Comparison of ENCODE assay signal across 11 cellular contexts in the genomic region with DNA sequence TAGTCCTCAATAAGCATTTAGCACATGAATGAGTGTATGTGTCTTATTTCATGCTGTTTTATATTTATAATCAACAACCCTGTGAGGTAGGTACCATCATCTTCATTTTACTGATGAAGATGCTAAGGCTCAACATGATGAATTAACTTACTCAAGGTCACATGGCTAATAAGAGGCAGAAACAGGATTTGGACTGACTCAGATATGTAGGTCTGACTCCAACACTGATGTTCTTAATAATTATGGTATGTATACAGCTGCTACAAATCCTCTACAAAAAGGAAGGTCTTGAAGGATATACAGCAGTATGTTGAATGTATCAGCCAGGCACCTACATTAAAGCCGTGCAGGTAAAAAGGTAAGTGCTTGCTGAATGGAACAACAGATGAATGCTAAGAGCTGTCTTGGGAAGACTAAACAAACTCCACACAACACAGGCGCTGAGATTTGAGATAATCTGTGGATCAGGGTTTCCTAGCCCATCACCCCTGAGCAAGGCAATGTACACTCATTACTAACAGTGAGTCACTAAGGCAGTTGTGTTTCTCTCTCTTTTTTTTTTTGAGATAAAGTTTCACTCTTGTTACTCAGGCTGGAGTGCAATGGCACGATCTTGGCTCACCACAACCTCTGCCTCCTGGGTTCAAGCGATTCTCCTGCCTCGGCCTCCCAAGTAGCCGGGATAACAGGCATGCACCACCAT. TPM values are rescaled to one million over a fixed set of nuclear protein-coding genes. Genes with fewer than 3 reads are reported as not detected.
DNase-seq lines count a peak whose midpoint lies in the region; ATAC-seq and TF ChIP-seq lines count a peak whose summit lies in the region.
"Had no signal": no experiment of that assay in that cellular context is flagged by ENCODE, and none has a peak within 500 bp of the region (broad histone marks: within the 10 kb centered on the region; RNA-seq: fewer than 3 reads in every experiment).

No MANE protein-coding gene starts in this region.

- H3K56ac ChIP-seq in H9 (ENCODE audit: insufficient read length, low read depth, low read length) = no peak overlapping the region

- H3K79me1 ChIP-seq in H9 (ENCODE audit: insufficient read depth, low read depth, low read length, poor library complexity, severe bottlenecking) = no peaks in the 10 kb centered on the region

- no peak overlapping the region for H3K14ac ChIP-seq in H9 (ENCODE audit: insufficient read depth, low read length)

- H3K79me2 ChIP-seq in H9 (ENCODE audit: insufficient read depth, low read length) = no peaks in the 10 kb centered on the region

- H3K4me1 Mint-ChIP-seq in activated T-cell treated with anti-CD3 and anti-CD28 coated beads, Interleukin-2, amount 50 U/mL, for 4 hours (ENCODE audit: low read depth) = peaks cover 23% of the 10 kb centered on the region
- H3K4me1 Mint-ChIP-seq in H9 = no peaks in the 10 kb centered on the region

- peak; percentile 81 to 86 for ATAC-seq in activated T-cell treated with anti-CD3 and anti-CD28 coated beads, Interleukin-2, amount 50 U/mL, for 4 hours
- no peak for ATAC-seq in HG03039 (IDR thresholded peaks at IDR 0.05; ENCODE audit: unreplicated experiment)

- CTCF ChIA-PET in AG04450 (lab: Charles Lee) = interaction anchor here (0.8 kb wide), 1 partner anchor 437 kb away, joined by 4 read pairs; no protein-coding TSS in a partner anchor

- H3K27ac Mint-ChIP-seq in H9 = no peak overlapping the region

- no peaks in the 10 kb centered on the region for H3K9me3 Mint-ChIP-seq in activated T-cell treated with anti-CD3 and anti-CD28 coated beads, Interleukin-2, amount 50 U/mL, for 4 hours
- no peaks in the 10 kb centered on the region for H3K9me3 Mint-ChIP-seq in H9
- H3K9me3 Mint-ChIP-seq: dendritic cell treated with granulocyte-macrophage colony-stimulating factor and Interleukin-4, amounts not matched to agents 40 ng/mL and 50 ng/mL, for 4 days had no signal

- no peak overlapping the region for H3K4me3 Mint-ChIP-seq in activated T-cell treated with anti-CD3 and anti-CD28 coated beads, Interleukin-2, amount 50 U/mL, for 4 hours
- no peak overlapping the region for H3K4me3 Mint-ChIP-seq in H9
- H3K4me3 Mint-ChIP-seq: dendritic cell treated with granulocyte-macrophage colony-stimulating factor and Interleukin-4, amounts not matched to agents 40 ng/mL and 50 ng/mL, for 4 days had no signal

- no peak overlapping the region for H4K91ac ChIP-seq in H9 (ENCODE audit: insufficient read length, low read depth, low read length)

- H2BK15ac ChIP-seq in H9 (ENCODE audit: low read depth, low read length) = no peak overlapping the region

- H2BK120ac ChIP-seq in H9 (ENCODE audit: low read depth, low read length, poor library complexity, severe bottlenecking) = no peak overlapping the region

- no peak overlapping the region for H3K9ac ChIP-seq in H9 (ENCODE audit: extremely low read depth, insufficient read length, low read length)

- H4K8ac ChIP-seq in H9 (replicated peaks; ENCODE audit: insufficient read length, low read depth, low read length) = no peak overlapping the region

- no peaks in the 10 kb centered on the region for H4K20me1 ChIP-seq in H9 (ENCODE audit: control insufficient read depth, insufficient read depth, insufficient read length)

- peaks cover 49% of the 10 kb centered on the region for H3K36me3 Mint-ChIP-seq in activated T-cell treated with anti-CD3 and anti-CD28 coated beads, Interleukin-2, amount 50 U/mL, for 4 hours (ENCODE audit: insufficient read depth)
- peaks cover 15 to 68% (median 64%) of the 10 kb centered on the region in 3 experiments; a peak in 6 of 7 replicates for H3K36me3 Mint-ChIP-seq in H9 (ENCODE audit: insufficient read depth in 1 of 3, low read depth in 3 of 3)

- no peak overlapping the region for H2BK12ac ChIP-seq in H9 (ENCODE audit: insufficient read length, low read depth, low read length)

- H3K23ac ChIP-seq in H9 (ENCODE audit: insufficient read length, low read depth, low read length) = no peak overlapping the region

- no peak overlapping the region for H3K4ac ChIP-seq in H9 (ENCODE audit: low read depth, low read length)

- H4K5ac ChIP-seq in H9 (ENCODE audit: insufficient read length, low read depth, low read length) = no peak overlapping the region

- no peaks in the 10 kb centered on the region for H3K23me2 ChIP-seq in H9 (ENCODE audit: insufficient read length, low read depth, low read length, poor library complexity, severe bottlenecking)

- H3K27me3 ChIP-seq in AG04450 (ENCODE audit: control insufficient read depth, insufficient read depth, low read length) (no peaks in the 10 kb centered on the region), H9 (ENCODE audit: insufficient read depth, low read length) (no peaks in the 10 kb centered on the region)

- H3K18ac ChIP-seq in H9 (ENCODE audit: insufficient read length, low read depth, low read length) = no peak overlapping the region

- no peaks in the 10 kb centered on the region for H3K27me3 Mint-ChIP-seq in activated T-cell treated with anti-CD3 and anti-CD28 coated beads, Interleukin-2, amount 50 U/mL, for 4 hours (ENCODE audit: low read depth)
- no peaks in the 10 kb centered on the region for H3K27me3 Mint-ChIP-seq in H9 (ENCODE audit: low read depth)
- H3K27me3 Mint-ChIP-seq: dendritic cell treated with granulocyte-macrophage colony-stimulating factor and Interleukin-4, amounts not matched to agents 40 ng/mL and 50 ng/mL, for 4 days had no signal

- no CpG with 5 or more reads among the region's 6 CpGs for WGBS in H9 (ENCODE audit: extremely low coverage, insufficient read length, low lambda C conversion rate)

- H3K4me3 ChIP-seq in AG04450 (ENCODE audit: low read depth, low read length) (no peak overlapping the region; the same call in 1 of the 2 replicates), fibroblast of villous mesenchyme (ENCODE audit: low read depth, low read length) (no peak overlapping the region)

- H2BK5ac ChIP-seq in H9 (ENCODE audit: insufficient read length, low read length) = no peak overlapping the region

- peak; percentile 37 for DNase-seq in AG04450 (ENCODE audit: low read depth, low spot score)
- DNase-seq in GM03348 (ENCODE audit: low spot score) = peak; percentile 78
- DNase-seq in activated T-cell treated with anti-CD3 and anti-CD28 coated beads, Interleukin-2, amount 50 U/mL, for 4 hours = no peak
- DNase-seq in fibroblast of villous mesenchyme (ENCODE audit: low read depth) = peak; percentile 77
- no peak for DNase-seq in OCI-M1 (lab: John Stamatoyannopoulos, UW)
- DNase-seq in H9 = no peak
- DNase-seq in DMS114 treated with DMSO at 0.1 percent for 48 hours (lab: John Stamatoyannopoulos, UW; ENCODE audit: unreplicated experiment) = no peak
- DNase-seq: COR-L47, NCI-H1105 treated with DMSO at 0.1 percent for 48 hours had no signal

- no peak overlapping the region for H2AFZ ChIP-seq in H9 (ENCODE audit: low read length)

- H2BK20ac ChIP-seq in H9 (ENCODE audit: low read depth, low read length, poor library complexity, severe bottlenecking) = no peak overlapping the region

- no peak overlapping the region for H3T11ph ChIP-seq in H9 (ENCODE audit: low read length)

- no peaks in the 10 kb centered on the region for H3K9me3 ChIP-seq in AG04450 (ENCODE audit: control insufficient read depth, insufficient read depth, low read length)
- no peaks in the 10 kb centered on the region for H3K9me3 ChIP-seq in H9 (ENCODE audit: control insufficient read depth, low read depth, low read length)

- no peak overlapping the region for H2AK5ac ChIP-seq in H9 (ENCODE audit: insufficient read length, low read length)

- TF ChIP-seq CTCF in AG04450 (IDR thresholded peaks at IDR 0.05; ENCODE audit: low read depth, low read length) = no peak
- no peak for TF ChIP-seq CTCF in fibroblast of villous mesenchyme (IDR thresholded peaks at IDR 0.05; ENCODE audit: insufficient read depth, low read depth, low read length)
- no peak for TF ChIP-seq CTCF in H9 (conservative IDR thresholded peaks at IDR 0.05)

- H3K4me1 ChIP-seq in H9 (ENCODE audit: insufficient read depth, low read length) = no peaks in the 10 kb centered on the region

- H3K4me2 ChIP-seq in H9 (ENCODE audit: insufficient read depth, insufficient read length, low read length) = no peak overlapping the region

- POLR2A ChIA-PET in AG04450 (lab: Yijun Ruan, JAX) = interaction anchor here (1.1 kb wide), 1 partner anchor 22 kb away, joined by 8 read pairs; no protein-coding TSS in a partner anchor

- H3K27ac ChIP-seq in AG04450 (ENCODE audit: low read depth, low read length) (peak overlapping the region; percentile 85), H9 (ENCODE audit: insufficient read length, low read depth, low read length) (no peak overlapping the region)

RNA-seq across cellular contexts. Expression of a gene that starts 31.9 kb away (rescaled TPM):
- 14.7 and 15.1 TPM in 2 replicates for polyA plus RNA-seq in AG04450 (2011; rRNA removed)
- polyA minus RNA-seq in AG04450 (2011; rRNA and poly(A)+ RNA removed) = 23.1 and 25.2 TPM in 2 replicates
- 10 to 100 TPM; 31.3 to 35.5 (median 35.0) TPM for total RNA-seq in activated T-cell treated with anti-CD3 and anti-CD28 coated beads, Interleukin-2, amount 50 U/mL, for 4 hours
- total RNA-seq in fibroblast of villous mesenchyme (15.8 and 24.2 TPM in 2 replicates), H9 (2021) (37.4 and 38.3 TPM in 2 replicates)

RNA-seq across cellular contexts. Expression of a gene that starts 32.2 kb away (rescaled TPM):
- 21.5 and 23.7 TPM in 2 replicates for polyA plus RNA-seq in AG04450 (2011; rRNA removed)
- 16.1 and 20.2 TPM in 2 replicates for polyA minus RNA-seq in AG04450 (2011; rRNA and poly(A)+ RNA removed)
- 10 to 100 TPM; 38.6 to 40.4 (median 39.6) TPM for total RNA-seq in activated T-cell treated with anti-CD3 and anti-CD28 coated beads, Interleukin-2, amount 50 U/mL, for 4 hours
- total RNA-seq in fibroblast of villous mesenchyme = 30.0 and 36.3 TPM in 2 replicates
- 33.4 and 34.3 TPM in 2 replicates for total RNA-seq in H9 (2021)

Comparison
In these comparisons a context has a peak if more than half of its experiments do, and no peak if none do; other contexts are left out.
1. DNase-seq: peak in AG04450 (single experiment), GM03348 (single experiment) and fibroblast of villous mesenchyme (single experiment); none in activated T-cell treated with anti-CD3 and anti-CD28 coated beads, Interleukin-2, amount 50 U/mL, for 4 hours (single experiment), OCI-M1 (single experiment), H9 (single experiment) and DMS114 treated with DMSO at 0.1 percent for 48 hours (single experiment).